In genomic region chr5:151104795-151105194, GRCh38 we compare ENCODE assay signal across 15 cellular contexts. TPM values are rescaled to one million over a fixed set of nuclear protein-coding genes. Genes with fewer than 3 reads are reported as not detected.
DNase-seq lines count a peak whose midpoint lies in the region; ATAC-seq, FAIRE-seq and TF ChIP-seq lines count a peak whose summit lies in the region.
"Had no signal": no experiment of that assay in that cellular context is flagged by ENCODE, and none has a peak within 500 bp of the region (broad histone marks: within the 10 kb centered on the region; RNA-seq: fewer than 3 reads in every experiment).

No MANE protein-coding gene starts in this region.

- H3K27me3 Mint-ChIP-seq in activated B cell treated with CpG ODN at 0.5 μM for 24 hours: no peaks in the 10 kb centered on the region
- H3K27me3 Mint-ChIP-seq: type B pancreatic cell had no signal

- peaks cover 15% of the 10 kb centered on the region for H3K4me1 Mint-ChIP-seq in activated B cell treated with CpG ODN at 0.5 μM for 24 hours
- H3K4me1 Mint-ChIP-seq in stimulated activated effector memory CD8-positive, alpha-beta T cell treated with anti-CD3 and anti-CD28 coated beads, Interleukin-12 subunit alpha, Interleukin-12 subunit beta, amount 100 ng/mL, for 72 hours: peaks cover 18% of the 10 kb centered on the region

- peak overlapping the region; percentile 55 for H3K27ac Mint-ChIP-seq in activated B cell treated with CpG ODN at 0.5 μM for 24 hours
- H3K27ac Mint-ChIP-seq in stimulated activated effector memory CD8-positive, alpha-beta T cell treated with anti-CD3 and anti-CD28 coated beads, Interleukin-12 subunit alpha, Interleukin-12 subunit beta, amount 100 ng/mL, for 72 hours: no peak overlapping the region
- H3K27ac Mint-ChIP-seq: type B pancreatic cell had no signal

- peak overlapping the region; percentile 55 for H3K27ac ChIP-seq in left ventricle myocardium inferior (replicated peaks)
- H3K27ac ChIP-seq in prostate gland: peak overlapping the region; percentile 20 to 64
- H3K27ac ChIP-seq: C4-2B had no signal

- no peaks in the 10 kb centered on the region for H3K9me3 Mint-ChIP-seq in activated B cell treated with CpG ODN at 0.5 μM for 24 hours
- H3K9me3 Mint-ChIP-seq in stimulated activated effector memory CD8-positive, alpha-beta T cell treated with anti-CD3 and anti-CD28 coated beads, Interleukin-12 subunit alpha, Interleukin-12 subunit beta, amount 100 ng/mL, for 72 hours: no peaks in the 10 kb centered on the region
- H3K9me3 Mint-ChIP-seq: nephron, type B pancreatic cell had no signal

- TF ChIP-seq CTCF in AG09319 (IDR thresholded peaks at IDR 0.05; ENCODE audit: low read depth, low read length) (no peak), activated B cell treated with CpG ODN at 0.5 μM for 24 hours (IDR thresholded peaks at IDR 0.05) (no peak), left ventricle myocardium inferior (IDR thresholded peaks at IDR 0.05; ENCODE audit: borderline replicate concordance) (no peak), prostate gland (IDR thresholded peaks at IDR 0.05) (no peak)

- ATAC-seq in activated B cell treated with CpG ODN at 0.5 μM for 24 hours (ENCODE audit: low read depth): no peak
- no peak for ATAC-seq in GM21529 (IDR thresholded peaks at IDR 0.05; ENCODE audit: unreplicated experiment)
- ATAC-seq in stimulated activated effector memory CD8-positive, alpha-beta T cell treated with anti-CD3 and anti-CD28 coated beads, Interleukin-12 subunit alpha, Interleukin-12 subunit beta, amount 100 ng/mL, for 72 hours: no peak

- H3K36me3 ChIP-seq in left ventricle myocardium inferior (peaks cover 83% of the 10 kb centered on the region), prostate gland (no peaks in the 10 kb centered on the region)

- no peak overlapping the region for H3K4me3 Mint-ChIP-seq in activated B cell treated with CpG ODN at 0.5 μM for 24 hours
- no peak overlapping the region for H3K4me3 Mint-ChIP-seq in stimulated activated effector memory CD8-positive, alpha-beta T cell treated with anti-CD3 and anti-CD28 coated beads, Interleukin-12 subunit alpha, Interleukin-12 subunit beta, amount 100 ng/mL, for 72 hours
- H3K4me3 Mint-ChIP-seq: nephron, type B pancreatic cell had no signal

- no peak overlapping the region for H3K4me3 ChIP-seq in left ventricle myocardium inferior
- no peak overlapping the region for H3K4me3 ChIP-seq in prostate gland
- H3K4me3 ChIP-seq: cardiac muscle cell had no signal

- FAIRE-seq in HTR-8/SVneo (lab: Jason Lieb, UNC): no peak

- H3K27me3 ChIP-seq in left ventricle myocardium inferior (ENCODE audit: low read depth): no peaks in the 10 kb centered on the region
- H3K27me3 ChIP-seq in prostate gland (replicated peaks; ENCODE audit: insufficient read depth): no peaks in the 10 kb centered on the region
- H3K27me3 ChIP-seq: cardiac muscle cell had no signal

- H3K9me3 ChIP-seq in left ventricle myocardium inferior (replicated peaks) (no peaks in the 10 kb centered on the region), prostate gland (no peaks in the 10 kb centered on the region)

- CTCF ChIA-PET in activated B cell treated with CpG ODN at 0.5 μM for 24 hours (lab: Charles Lee): interaction anchor here (3.5 to 16.6 kb wide), 2 partner anchors 11 to 51 kb away, joined by 16 to 625 read pairs; no protein-coding TSS in a partner anchor

- TF ChIP-seq POLR2A in prostate gland (IDR thresholded peaks at IDR 0.05): no peak

- peaks cover 84% of the 10 kb centered on the region for H3K4me1 ChIP-seq in left ventricle myocardium inferior
- no peaks in the 10 kb centered on the region for H3K4me1 ChIP-seq in prostate gland (replicated peaks)

- POLR2A ChIA-PET in activated B cell treated with CpG ODN at 0.5 μM for 24 hours (lab: Charles Lee): interaction anchor here (0.7 to 1.7 kb wide), 2 partner anchors 18 to 53 kb away, joined by 3 to 4 read pairs; no protein-coding TSS in a partner anchor

- peaks cover 96% of the 10 kb centered on the region for H3K36me3 Mint-ChIP-seq in activated B cell treated with CpG ODN at 0.5 μM for 24 hours (ENCODE audit: low read depth)
- H3K36me3 Mint-ChIP-seq in stimulated activated effector memory CD8-positive, alpha-beta T cell treated with anti-CD3 and anti-CD28 coated beads, Interleukin-12 subunit alpha, Interleukin-12 subunit beta, amount 100 ng/mL, for 72 hours: peaks cover 100% of the 10 kb centered on the region

- intact Hi-C loops in activated B cell treated with CpG ODN at 0.5 μM for 24 hours (cut with micrococcal nuclease) (no loop called here), left ventricle myocardium inferior (cut with micrococcal nuclease) (loop anchor here (5.0 kb wide), 1 partner anchor 102 kb away; no protein-coding TSS in a partner anchor), prostate gland (cut with DNase I) (loop anchor here (5.0 kb wide), 1 partner anchor 97 kb away; no protein-coding TSS in a partner anchor)

- DNase-seq in AG09319 (ENCODE audit: extremely low read depth, low read depth) (peak; percentile 94), activated B cell treated with CpG ODN at 0.5 μM for 24 hours (no peak), left ventricle myocardium inferior (peak; percentile 43), prostate gland (ENCODE audit: low spot score) (no peak), HTR-8/SVneo (ENCODE audit: insufficient read length, low spot score) (no peak), NCI-H1436 (lab: John Stamatoyannopoulos, UW) (no peak)
- DNase-seq in stimulated activated effector memory CD8-positive, alpha-beta T cell treated with anti-CD3 and anti-CD28 coated beads, Interleukin-12 subunit alpha, Interleukin-12 subunit beta, amount 100 ng/mL, for 72 hours (ENCODE audit: low spot score in 2 of 2): no peak
- DNase-seq: head of caudate nucleus, NCI-H1417 treated with DMSO at 0.1 percent for 48 hours, T-helper 9 cell had no signal

- 47% methylated on average over 5 of the region's 5 CpGs for WGBS in prostate gland

RNA-seq across cellular contexts. Expression of gene TNIP1, which starts 24.0 kb away (rescaled TPM):
- 506 and 512 TPM in 2 replicates for total RNA-seq in activated B cell treated with CpG ODN at 0.5 μM for 24 hours
- 131 TPM for total RNA-seq in left ventricle myocardium inferior
- total RNA-seq in prostate gland: 10 to 100 TPM; 61.9 to 81.6 TPM

RNA-seq across cellular contexts. Expression of gene ANXA6, which starts 52.8 kb away (rescaled TPM):
- total RNA-seq in activated B cell treated with CpG ODN at 0.5 μM for 24 hours (367 and 379 TPM in 2 replicates), left ventricle myocardium inferior (195 TPM), prostate gland (100 to 1,000 TPM in 1 of 2 donors, 10 to 100 TPM in 1; 85.7 to 184 TPM)

Comparison
In these comparisons a context has a peak if more than half of its experiments do, and no peak if none do; other contexts are left out.
1. DNase-seq: peak in AG09319 (single experiment) and left ventricle myocardium inferior (single experiment); none in activated B cell treated with CpG ODN at 0.5 μM for 24 hours (single experiment), prostate gland (single experiment), HTR-8/SVneo (single experiment), NCI-H1436 (single experiment) and stimulated activated effector memory CD8-positive, alpha-beta T cell treated with anti-CD3 and anti-CD28 coated beads, Interleukin-12 subunit alpha, Interleukin-12 subunit beta, amount 100 ng/mL, for 72 hours (0 of 2).